ENCODE assay signal across 8 cellular contexts in genomic region chr12:64674367-64674922, GRCh38.
DNase-seq lines count a peak whose midpoint lies in the region; ATAC-seq and TF ChIP-seq lines count a peak whose summit lies in the region.

No MANE protein-coding gene starts in this region.

- H3K4me3 Mint-ChIP-seq in activated T-cell treated with anti-CD3 and anti-CD28 coated beads, Interleukin-2, amount 50 U/mL, for 4 hours = peak overlapping the region; percentile 77

- no peak for TF ChIP-seq POLR2A in transverse colon (IDR thresholded peaks at IDR 0.05)

- peaks cover 91% of the 10 kb centered on the region for H3K4me1 Mint-ChIP-seq in activated T-cell treated with anti-CD3 and anti-CD28 coated beads, Interleukin-2, amount 50 U/mL, for 4 hours (ENCODE audit: low read depth)

- no peaks in the 10 kb centered on the region for H3K36me3 ChIP-seq in transverse colon

- in situ Hi-C loops in transverse colon (cut with MboI; ENCODE audit: low pct_ligation_motif_present in 1 of 4, low pct_unique_long_range_greater_than_20kb in 1 of 4, low sequenced_read_pairs in 3 of 4) = loop anchor here in 1 of 4 donors (10.0 kb wide), 1 partner anchor 50 kb away; no protein-coding TSS in a partner anchor

- H3K27me3 Mint-ChIP-seq in activated T-cell treated with anti-CD3 and anti-CD28 coated beads, Interleukin-2, amount 50 U/mL, for 4 hours (ENCODE audit: low read depth) = no peaks in the 10 kb centered on the region

- ATAC-seq in Right ventricle myocardium superior (ENCODE audit: poor library complexity) = no peak
- ATAC-seq in activated T-cell treated with anti-CD3 and anti-CD28 coated beads, Interleukin-2, amount 50 U/mL, for 4 hours = peak in 1 of 2 donors; percentile 7
- no peak for ATAC-seq in right cardiac atrium
- no peak for ATAC-seq in HG02588 (IDR thresholded peaks at IDR 0.05; ENCODE audit: unreplicated experiment)
- no peak for ATAC-seq in GM21360 (IDR thresholded peaks at IDR 0.05; ENCODE audit: unreplicated experiment)

- TF ChIP-seq CTCF in transverse colon (IDR thresholded peaks at IDR 0.05) = no peak

- H3K36me3 Mint-ChIP-seq in activated T-cell treated with anti-CD3 and anti-CD28 coated beads, Interleukin-2, amount 50 U/mL, for 4 hours (ENCODE audit: insufficient read depth) = no peaks in the 10 kb centered on the region

- peaks cover 22% of the 10 kb centered on the region for H3K4me1 ChIP-seq in right cardiac atrium (ENCODE audit: control insufficient read depth, insufficient read depth, low read length)
- peaks cover 76 to 96% (median 84%) of the 10 kb centered on the region in 4 donors for H3K4me1 ChIP-seq in transverse colon

- WGBS in right cardiac atrium = 87% methylated on average over 10 of the region's 10 CpGs
- WGBS in transverse colon (ENCODE audit: low coverage in 1 of 2), 2 donors = 75 to 87% methylated on average over 7 to 10 of the region's 10 CpGs

- H3K4me3 ChIP-seq in right cardiac atrium (ENCODE audit: low read length) (no peak overlapping the region), transverse colon (no peak overlapping the region)

- DNase-seq in cardiac septum (ENCODE audit: low spot score) (peak; percentile 44), Right ventricle myocardium superior (no peak), right cardiac atrium (no peak), transverse colon (no peak), NCI-H510A treated with DMSO at 0.1 percent for 48 hours (lab: John Stamatoyannopoulos, UW) (no peak)
- DNase-seq in activated T-cell treated with anti-CD3 and anti-CD28 coated beads, Interleukin-2, amount 50 U/mL, for 4 hours = peak; percentile 29

- TF ChIP-seq EP300 in transverse colon (IDR thresholded peaks at IDR 0.05; ENCODE audit: low read depth) = no peak

- H3K27ac ChIP-seq in right cardiac atrium (ENCODE audit: low read length) (peak overlapping the region; percentile 90), transverse colon (peak overlapping the region; percentile 80 to 90 (median 87))

- intact Hi-C loops in cardiac septum (cut with DNase I) = loop anchor here (5.0 kb wide), 1 partner anchor 62 kb away; the partner anchor contains the start of gene RASSF3
- intact Hi-C loops in Right ventricle myocardium superior (cut with DNase I) = no loop called here
- intact Hi-C loops in right cardiac atrium (cut with DNase I) = loop anchor here in 1 of 4 donors (10.0 kb wide), 1 partner anchor 60 kb away; the partner anchor contains the start of gene RASSF3
- intact Hi-C loops in transverse colon (cut with DNase I; ENCODE audit: low total_unique reads) = no loop called here

- H3K27me3 ChIP-seq in right cardiac atrium (ENCODE audit: control insufficient read depth, insufficient read depth) = no peaks in the 10 kb centered on the region
- H3K27me3 ChIP-seq in transverse colon = no peaks in the 10 kb centered on the region

- no peaks in the 10 kb centered on the region for H3K9me3 Mint-ChIP-seq in activated T-cell treated with anti-CD3 and anti-CD28 coated beads, Interleukin-2, amount 50 U/mL, for 4 hours

- H3K9me3 ChIP-seq in right cardiac atrium (ENCODE audit: control insufficient read depth, low read length) (no peaks in the 10 kb centered on the region), transverse colon (no peaks in the 10 kb centered on the region)

Comparison
In these comparisons a context has a peak if more than half of its experiments do, and no peak if none do; other contexts are left out.
1. DNase-seq: peak in cardiac septum (single experiment) and activated T-cell treated with anti-CD3 and anti-CD28 coated beads, Interleukin-2, amount 50 U/mL, for 4 hours (single experiment); none in Right ventricle myocardium superior (single experiment), right cardiac atrium (0 of 3), transverse colon (single experiment) and NCI-H510A treated with DMSO at 0.1 percent for 48 hours (single experiment).